In the genomic region with DNA sequence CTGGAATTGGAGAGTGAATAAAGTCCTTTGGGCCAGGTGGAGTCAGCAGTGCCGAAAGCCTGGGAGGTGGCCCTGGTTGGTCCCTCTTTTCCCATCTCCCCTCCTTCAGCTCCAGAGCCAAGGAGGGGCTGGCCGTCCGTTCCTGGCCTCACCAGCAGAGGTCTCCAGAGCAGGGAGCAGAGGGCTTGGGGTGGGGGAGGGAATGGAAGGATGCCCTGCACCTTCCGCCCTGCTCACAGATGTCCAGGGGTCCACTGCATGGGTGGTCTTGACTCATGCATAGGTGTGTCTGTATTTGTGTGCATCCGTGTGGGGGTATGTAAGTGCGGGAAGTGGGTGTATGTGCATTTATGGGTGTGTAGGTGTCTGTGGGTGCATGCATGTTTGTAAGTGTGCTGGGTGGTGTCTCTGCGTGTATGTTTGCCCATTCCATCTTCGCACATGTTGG, we compare ENCODE assay signal across 9 cellular contexts.
DNase-seq lines count a peak whose midpoint lies in the region; ATAC-seq, FAIRE-seq and TF ChIP-seq lines count a peak whose summit lies in the region.
"Had no signal": no experiment of that assay in that cellular context is flagged by ENCODE, and none has a peak within 500 bp of the region (broad histone marks: within the 10 kb centered on the region; RNA-seq: fewer than 3 reads in every experiment).

No MANE protein-coding gene starts in this region.

- H3K9me3 Mint-ChIP-seq in activated CD8-positive, alpha-beta memory T cell treated with anti-CD3 and anti-CD28 coated beads, Interleukin-2, amount 10 ng/mL, durations not matched to agents 7 days and 5 days (ENCODE audit: low read depth) = peaks cover 3% of the 10 kb centered on the region
- H3K9me3 Mint-ChIP-seq in natural killer cell treated with Interleukin-12 subunit alpha and Interleukin-12 subunit beta and Interleukin-15 and Interleukin-18, amount 100 ng/mL, for 72 hours = peaks cover 5% of the 10 kb centered on the region

- peak; percentile 67 for TF ChIP-seq CTCF in LNCaP clone FGC (IDR thresholded peaks at IDR 0.05; ENCODE audit: control insufficient read depth, extremely low read depth, insufficient read depth)

- H3K4me1 Mint-ChIP-seq in activated CD8-positive, alpha-beta memory T cell treated with anti-CD3 and anti-CD28 coated beads, Interleukin-2, amount 10 ng/mL, durations not matched to agents 7 days and 5 days = peaks cover 2% of the 10 kb centered on the region
- peaks cover 9 to 28% of the 10 kb centered on the region in 2 donors for H3K4me1 Mint-ChIP-seq in natural killer cell treated with Interleukin-12 subunit alpha and Interleukin-12 subunit beta and Interleukin-15 and Interleukin-18, amount 100 ng/mL, for 72 hours (ENCODE audit: low read depth in 2 of 2)

- peak; percentile 85 for FAIRE-seq in urothelium cell line (lab: Jason Lieb, UNC)

- H3K27me3 Mint-ChIP-seq in activated CD8-positive, alpha-beta memory T cell treated with anti-CD3 and anti-CD28 coated beads, Interleukin-2, amount 10 ng/mL, durations not matched to agents 7 days and 5 days = no peaks in the 10 kb centered on the region
- no peaks in the 10 kb centered on the region for H3K27me3 Mint-ChIP-seq in natural killer cell treated with Interleukin-12 subunit alpha and Interleukin-12 subunit beta and Interleukin-15 and Interleukin-18, amount 100 ng/mL, for 72 hours

- CTCF ChIA-PET in activated CD8-positive, alpha-beta memory T cell treated with anti-CD3 and anti-CD28 coated beads, Interleukin-2, amount 10 ng/mL, durations not matched to agents 7 days and 5 days (lab: Charles Lee) = interaction anchor here (0.7 to 1.8 kb wide), 4 partner anchors 50 to 205 kb away, joined by 3 to 6 read pairs (median 4); no protein-coding TSS in a partner anchor

- no peak overlapping the region for H3K4me3 Mint-ChIP-seq in activated CD8-positive, alpha-beta memory T cell treated with anti-CD3 and anti-CD28 coated beads, Interleukin-2, amount 10 ng/mL, durations not matched to agents 7 days and 5 days
- H3K4me3 Mint-ChIP-seq in natural killer cell treated with Interleukin-12 subunit alpha and Interleukin-12 subunit beta and Interleukin-15 and Interleukin-18, amount 100 ng/mL, for 72 hours = no peak overlapping the region
- H3K4me3 Mint-ChIP-seq: CD8-positive, alpha-beta memory T cell had no signal

- ATAC-seq in activated CD8-positive, alpha-beta memory T cell treated with anti-CD3 and anti-CD28 coated beads, Interleukin-2, amount 10 ng/mL, durations not matched to agents 7 days and 5 days = no peak
- ATAC-seq in natural killer cell treated with Interleukin-12 subunit alpha and Interleukin-12 subunit beta and Interleukin-15 and Interleukin-18, amount 100 ng/mL, for 72 hours = peak in 1 of 2 donors; percentile 46

- H3K4me3 ChIP-seq in LNCaP clone FGC (ENCODE audit: low read depth, low read length) = no peak overlapping the region

- H3K27ac Mint-ChIP-seq in activated CD8-positive, alpha-beta memory T cell treated with anti-CD3 and anti-CD28 coated beads, Interleukin-2, amount 10 ng/mL, durations not matched to agents 7 days and 5 days = no peak overlapping the region
- H3K27ac Mint-ChIP-seq in natural killer cell treated with Interleukin-12 subunit alpha and Interleukin-12 subunit beta and Interleukin-15 and Interleukin-18, amount 100 ng/mL, for 72 hours = no peak overlapping the region

- no peaks in the 10 kb centered on the region for H3K36me3 Mint-ChIP-seq in activated CD8-positive, alpha-beta memory T cell treated with anti-CD3 and anti-CD28 coated beads, Interleukin-2, amount 10 ng/mL, durations not matched to agents 7 days and 5 days
- peaks cover 8% of the 10 kb centered on the region for H3K36me3 Mint-ChIP-seq in natural killer cell treated with Interleukin-12 subunit alpha and Interleukin-12 subunit beta and Interleukin-15 and Interleukin-18, amount 100 ng/mL, for 72 hours

- peak; percentile 21 for DNase-seq in NCI-H1092 treated with DMSO at 0.1 percent for 48 hours (lab: John Stamatoyannopoulos, UW)
- DNase-seq in NCI-H1092 (lab: John Stamatoyannopoulos, UW) = no peak
- DNase-seq in LNCaP clone FGC (ENCODE audit: low read depth) = no peak
- peak; percentile 52 for DNase-seq in activated CD8-positive, alpha-beta memory T cell treated with anti-CD3 and anti-CD28 coated beads, Interleukin-2, amount 10 ng/mL, durations not matched to agents 7 days and 5 days
- peak; percentile 38 for DNase-seq in fibroblast of gingiva (ENCODE audit: low read depth)
- DNase-seq in natural killer cell treated with Interleukin-12 subunit alpha and Interleukin-12 subunit beta and Interleukin-15 and Interleukin-18, amount 100 ng/mL, for 72 hours (ENCODE audit: low spot score) = peak; percentile 45
- DNase-seq in urothelium cell line (ENCODE audit: low spot score) = peak; percentile 71
- DNase-seq in effector CD4-positive, alpha-beta T cell = no peak

Comparison
In these comparisons a context has a peak if more than half of its experiments do, and no peak if none do; other contexts are left out.
1. DNase-seq: peak in NCI-H1092 treated with DMSO at 0.1 percent for 48 hours (single experiment), activated CD8-positive, alpha-beta memory T cell treated with anti-CD3 and anti-CD28 coated beads, Interleukin-2, amount 10 ng/mL, durations not matched to agents 7 days and 5 days (single experiment), fibroblast of gingiva (single experiment), natural killer cell treated with Interleukin-12 subunit alpha and Interleukin-12 subunit beta and Interleukin-15 and Interleukin-18, amount 100 ng/mL, for 72 hours (single experiment) and urothelium cell line (single experiment); none in NCI-H1092 (single experiment), LNCaP clone FGC (single experiment) and effector CD4-positive, alpha-beta T cell (single experiment).